ENCODE assay signal across 1 cellular context in the genomic region with DNA sequence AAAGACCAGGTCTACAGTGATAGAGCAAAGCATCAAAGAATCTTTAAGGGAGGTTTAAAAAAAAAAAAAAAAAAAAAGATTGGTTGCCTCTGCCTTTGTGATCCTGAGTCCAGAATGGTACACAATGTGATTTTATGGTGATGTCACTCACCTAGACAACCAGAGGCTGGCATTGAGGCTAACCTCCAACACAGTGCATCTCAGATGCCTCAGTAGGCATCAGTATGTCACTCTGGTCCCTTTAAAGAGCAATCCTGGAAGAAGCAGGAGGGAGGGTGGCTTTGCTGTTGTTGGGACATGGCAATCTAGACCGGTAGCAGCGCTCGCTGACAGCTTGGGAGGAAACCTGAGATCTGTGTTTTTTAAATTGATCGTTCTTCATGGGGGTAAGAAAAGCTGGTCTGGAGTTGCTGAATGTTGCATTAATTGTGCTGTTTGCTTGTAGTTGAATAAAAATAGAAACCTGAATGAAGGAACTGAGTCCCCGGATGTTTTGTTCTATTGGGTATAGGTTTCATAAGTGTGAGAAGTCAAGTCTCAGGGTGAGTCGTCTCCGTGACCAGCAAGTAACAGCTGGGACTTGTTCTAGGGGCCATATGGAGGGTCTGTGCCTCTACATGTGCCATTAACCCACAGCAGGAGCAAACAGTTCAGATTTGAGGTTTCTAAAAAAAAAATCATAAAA.
TF ChIP-seq lines count a peak whose summit lies in the region.

No MANE protein-coding gene starts in this region.

TF ChIP-seq in HepG2, 621 proteins besides CTCF, POLR2A, EP300 and RAD21:
- TF ChIP-seq ZNF207 (IDR thresholded peaks at IDR 0.05; ENCODE audit: borderline replicate concordance) (no peak), MZF1 (CRISPR knock-in tag; IDR thresholded peaks at IDR 0.05; ENCODE audit: borderline replicate concordance) (no peak), EHMT2 (IDR thresholded peaks at IDR 0.05; ENCODE audit: borderline replicate concordance, low read depth, low read length) (no peak), ELF1 (CRISPR knock-in tag; IDR thresholded peaks at IDR 0.05) (no peak), MBNL3 (CRISPR knock-in tag; conservative IDR thresholded peaks at IDR 0.05) (no peak), TBP (CRISPR knock-in tag; IDR thresholded peaks at IDR 0.05) (no peak), SATB2 (CRISPR knock-in tag; IDR thresholded peaks at IDR 0.05) (no peak), FUBP1 (CRISPR knock-in tag; IDR thresholded peaks at IDR 0.05; ENCODE audit: borderline replicate concordance) (no peak), DNMT1 (CRISPR knock-in tag; IDR thresholded peaks at IDR 0.05) (no peak), CBX1 (IDR thresholded peaks at IDR 0.05; ENCODE audit: low read depth) (no peak), ELF3 (CRISPR knock-in tag; IDR thresholded peaks at IDR 0.05) (no peak), KDM3A (CRISPR knock-in tag; IDR thresholded peaks at IDR 0.05; ENCODE audit: low read depth) (no peak), KDM6A (CRISPR knock-in tag; IDR thresholded peaks at IDR 0.05; ENCODE audit: low read depth) (no peak), SNAPC4 (CRISPR knock-in tag; IDR thresholded peaks at IDR 0.05) (no peak), AGO2 (optimal IDR thresholded peaks at IDR 0.05; ENCODE audit: low read depth, low read length) (no peak), ZNF577 (CRISPR knock-in tag; IDR thresholded peaks at IDR 0.05; ENCODE audit: borderline replicate concordance, low read depth) (no peak)
- TF ChIP-seq, protein P1, sequence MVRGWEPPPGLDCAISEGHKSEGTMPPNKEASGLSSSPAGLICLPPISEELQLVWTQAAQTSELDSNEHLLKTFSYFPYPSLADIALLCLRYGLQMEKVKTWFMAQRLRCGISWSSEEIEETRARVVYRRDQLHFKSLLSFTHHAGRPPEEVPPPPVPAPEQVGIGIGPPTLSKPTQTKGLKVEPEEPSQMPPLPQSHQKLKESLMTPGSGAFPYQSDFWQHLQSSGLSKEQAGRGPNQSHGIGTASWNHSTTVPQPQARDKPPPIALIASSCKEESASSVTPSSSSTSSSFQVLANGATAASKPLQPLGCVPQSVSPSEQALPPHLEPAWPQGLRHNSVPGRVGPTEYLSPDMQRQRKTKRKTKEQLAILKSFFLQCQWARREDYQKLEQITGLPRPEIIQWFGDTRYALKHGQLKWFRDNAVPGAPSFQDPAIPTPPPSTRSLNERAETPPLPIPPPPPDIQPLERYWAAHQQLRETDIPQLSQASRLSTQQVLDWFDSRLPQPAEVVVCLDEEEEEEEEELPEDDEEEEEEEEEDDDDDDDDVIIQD (CRISPR knock-in tag; IDR thresholded peaks at IDR 0.05; ENCODE audit: low read depth), result no peak
- TF ChIP-seq, protein P2, sequence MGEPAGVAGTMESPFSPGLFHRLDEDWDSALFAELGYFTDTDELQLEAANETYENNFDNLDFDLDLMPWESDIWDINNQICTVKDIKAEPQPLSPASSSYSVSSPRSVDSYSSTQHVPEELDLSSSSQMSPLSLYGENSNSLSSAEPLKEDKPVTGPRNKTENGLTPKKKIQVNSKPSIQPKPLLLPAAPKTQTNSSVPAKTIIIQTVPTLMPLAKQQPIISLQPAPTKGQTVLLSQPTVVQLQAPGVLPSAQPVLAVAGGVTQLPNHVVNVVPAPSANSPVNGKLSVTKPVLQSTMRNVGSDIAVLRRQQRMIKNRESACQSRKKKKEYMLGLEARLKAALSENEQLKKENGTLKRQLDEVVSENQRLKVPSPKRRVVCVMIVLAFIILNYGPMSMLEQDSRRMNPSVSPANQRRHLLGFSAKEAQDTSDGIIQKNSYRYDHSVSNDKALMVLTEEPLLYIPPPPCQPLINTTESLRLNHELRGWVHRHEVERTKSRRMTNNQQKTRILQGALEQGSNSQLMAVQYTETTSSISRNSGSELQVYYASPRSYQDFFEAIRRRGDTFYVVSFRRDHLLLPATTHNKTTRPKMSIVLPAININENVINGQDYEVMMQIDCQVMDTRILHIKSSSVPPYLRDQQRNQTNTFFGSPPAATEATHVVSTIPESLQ (CRISPR knock-in tag; conservative IDR thresholded peaks at IDR 0.05), result no peak
